15 cellular contexts compared by ENCODE assay signal in genomic region chr12:79983492-79983891, GRCh38. TPM values are rescaled to one million over a fixed set of nuclear protein-coding genes. Genes with fewer than 3 reads are reported as not detected.
A peak's percentile ranks its signal among the peaks of the same experiment; 100 is the strongest.
DNase-seq lines count a peak whose midpoint lies in the region; ATAC-seq, FAIRE-seq and TF ChIP-seq lines count a peak whose summit lies in the region.
"Had no signal": no experiment of that assay in that cellular context is flagged by ENCODE, and none has a peak within 500 bp of the region (broad histone marks: within the 10 kb centered on the region; RNA-seq: fewer than 3 reads in every experiment).

No MANE protein-coding gene starts in this region.

- intact Hi-C loops in sciatic nerve (cut with DNase I): no loop called here

- ATAC-seq in stimulated activated naive CD8-positive, alpha-beta T cell treated with anti-CD3 and anti-CD28 coated beads, Interleukin-15, amount 100 ng/mL, for 72 hours: no peak
- no peak for ATAC-seq in sciatic nerve
- ATAC-seq: HepG2 had no signal

- H3K27ac Mint-ChIP-seq in stimulated activated naive CD8-positive, alpha-beta T cell treated with anti-CD3 and anti-CD28 coated beads, Interleukin-15, amount 100 ng/mL, for 72 hours: no peak overlapping the region

- H3K4me3 Mint-ChIP-seq in stimulated activated naive CD8-positive, alpha-beta T cell treated with anti-CD3 and anti-CD28 coated beads, Interleukin-15, amount 100 ng/mL, for 72 hours: no peak overlapping the region

- TF ChIP-seq CTCF in smooth muscle cell (IDR thresholded peaks at IDR 0.05; ENCODE audit: borderline replicate concordance, insufficient read depth, poor library complexity, severe bottlenecking): no peak

- H3K9me3 Mint-ChIP-seq in stimulated activated naive CD8-positive, alpha-beta T cell treated with anti-CD3 and anti-CD28 coated beads, Interleukin-15, amount 100 ng/mL, for 72 hours: no peaks in the 10 kb centered on the region

- H3K27me3 ChIP-seq in smooth muscle cell (ENCODE audit: low read depth): no peaks in the 10 kb centered on the region

- H4K20me1 ChIP-seq in smooth muscle cell (ENCODE audit: low read depth): no peaks in the 10 kb centered on the region

- no peaks in the 10 kb centered on the region for H3K79me2 ChIP-seq in smooth muscle cell (ENCODE audit: low read depth)

- H3K9ac ChIP-seq in smooth muscle cell (ENCODE audit: low read depth): peak overlapping the region; percentile 24

- no peaks in the 10 kb centered on the region for H3K4me1 Mint-ChIP-seq in stimulated activated naive CD8-positive, alpha-beta T cell treated with anti-CD3 and anti-CD28 coated beads, Interleukin-15, amount 100 ng/mL, for 72 hours

- DNase-seq in DMS153 (lab: John Stamatoyannopoulos, UW) (peak; percentile 63), DMS153 treated with DMSO at 0.1 percent for 48 hours (lab: John Stamatoyannopoulos, UW; ENCODE audit: unreplicated experiment) (no peak), RCC 7860 (ENCODE audit: low spot score) (peak; percentile 94), fibroblast of peridontal ligament (ENCODE audit: extremely low read depth) (peak; percentile 91), smooth muscle cell (lab: John Stamatoyannopoulos, UW; ENCODE audit: unreplicated experiment) (no peak), DMS53 treated with DMSO at 0.1 percent for 48 hours (lab: John Stamatoyannopoulos, UW; ENCODE audit: unreplicated experiment) (no peak), sciatic nerve (ENCODE audit: low spot score) (no peak)
- no peak for DNase-seq in stimulated activated naive CD8-positive, alpha-beta T cell treated with anti-CD3 and anti-CD28 coated beads, Interleukin-15, amount 100 ng/mL, for 72 hours
- DNase-seq: kidney; NCI-H2081; stimulated activated CD4-positive, alpha-beta T cell treated with anti-CD3 and anti-CD28 coated beads, Interleukin-15, amount 100 ng/mL, for 24 hours had no signal

- no peaks in the 10 kb centered on the region for H3K9me3 ChIP-seq in smooth muscle cell (replicated peaks; ENCODE audit: low read depth)

- H2AFZ ChIP-seq in smooth muscle cell (ENCODE audit: low read depth): no peak overlapping the region

- peaks cover 18% of the 10 kb centered on the region for H3F3A ChIP-seq in smooth muscle cell (ENCODE audit: low read depth)

- FAIRE-seq in RCC 7860 (lab: Jason Lieb, UNC): peak; percentile 95
- FAIRE-seq: G401.6, HepG2, kidney had no signal

- no peaks in the 10 kb centered on the region for H3K36me3 ChIP-seq in smooth muscle cell (ENCODE audit: low read depth)

- no peak overlapping the region for H3K4me3 ChIP-seq in smooth muscle cell

- peaks cover 17% of the 10 kb centered on the region for H3K4me1 ChIP-seq in smooth muscle cell (ENCODE audit: low read depth)

- WGBS in smooth muscle cell (ENCODE audit: low lambda C conversion rate): 20% methylated on average over 2 of the region's 2 CpGs

- peaks cover 14% of the 10 kb centered on the region for H3K27me3 Mint-ChIP-seq in stimulated activated naive CD8-positive, alpha-beta T cell treated with anti-CD3 and anti-CD28 coated beads, Interleukin-15, amount 100 ng/mL, for 72 hours

- H3K4me2 ChIP-seq in smooth muscle cell: peak overlapping the region; percentile 58

- H3K27ac ChIP-seq in smooth muscle cell (ENCODE audit: low read depth): peak overlapping the region; percentile 88
- H3K27ac ChIP-seq: 22Rv1, VCaP had no signal

RNA-seq across cellular contexts. Expression of gene PPP1R12A, which starts 48.6 kb away (rescaled TPM):
- total RNA-seq in smooth muscle cell: 98.7 and 120 TPM in 2 replicates
- 102 and 105 TPM in 2 replicates for polyA plus RNA-seq in smooth muscle cell
- total RNA-seq in sciatic nerve: 143 TPM

Comparison
In these comparisons a context has a peak if more than half of its experiments do, and no peak if none do; other contexts are left out.
1. DNase-seq: peak in DMS153 (single experiment), RCC 7860 (single experiment) and fibroblast of peridontal ligament (single experiment); none in DMS153 treated with DMSO at 0.1 percent for 48 hours (single experiment), smooth muscle cell (single experiment), stimulated activated naive CD8-positive, alpha-beta T cell treated with anti-CD3 and anti-CD28 coated beads, Interleukin-15, amount 100 ng/mL, for 72 hours (0 of 2), DMS53 treated with DMSO at 0.1 percent for 48 hours (single experiment) and sciatic nerve (single experiment).